ENCODE assay signal across 1 cellular context in the genomic region with DNA sequence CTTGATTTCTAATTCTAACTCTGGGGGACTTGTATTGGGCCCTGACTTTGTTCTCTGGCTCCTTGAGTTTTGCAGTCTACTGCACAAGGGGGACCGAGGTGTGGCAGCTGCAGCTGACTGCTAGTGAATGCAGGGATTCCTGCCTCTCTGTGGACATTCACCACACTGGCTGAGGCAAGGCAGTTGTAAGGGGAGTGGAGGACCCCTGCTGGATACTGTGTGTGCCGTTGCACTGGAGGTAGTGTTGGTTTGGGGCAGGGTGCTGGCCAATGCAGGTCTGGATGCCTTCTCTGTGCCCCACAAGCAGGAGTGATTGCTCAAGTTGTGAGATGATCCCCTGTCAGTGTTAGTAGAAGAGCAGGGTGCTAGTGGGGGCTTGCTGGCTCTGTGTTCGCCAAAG.
TF ChIP-seq lines count a peak whose summit lies in the region.

No MANE protein-coding gene starts in this region.

TF ChIP-seq in endothelial cell of umbilical vein, 7 proteins besides CTCF, POLR2A, EP300 and RAD21:
- no peak for TF ChIP-seq FOS (IDR thresholded peaks at IDR 0.05; ENCODE audit: borderline replicate concordance, insufficient read depth, low read length)
- TF ChIP-seq EZH2 (IDR thresholded peaks at IDR 0.05; ENCODE audit: borderline replicate concordance, low read depth, low read length, severe bottlenecking) = no peak
- no peak for TF ChIP-seq JUN (IDR thresholded peaks at IDR 0.05; ENCODE audit: borderline replicate concordance, insufficient read depth, insufficient read length, low read depth)
- TF ChIP-seq GATA2 (IDR thresholded peaks at IDR 0.05; ENCODE audit: insufficient read depth, insufficient read length, low read depth, low read length) = no peak
- TF ChIP-seq POLR2AphosphoS5 (IDR thresholded peaks at IDR 0.05; ENCODE audit: insufficient read depth, low read depth, low read length) = no peak
- no peak for TF ChIP-seq MYC (IDR thresholded peaks at IDR 0.05; ENCODE audit: low read depth, low read length)
- TF ChIP-seq, protein P1, sequence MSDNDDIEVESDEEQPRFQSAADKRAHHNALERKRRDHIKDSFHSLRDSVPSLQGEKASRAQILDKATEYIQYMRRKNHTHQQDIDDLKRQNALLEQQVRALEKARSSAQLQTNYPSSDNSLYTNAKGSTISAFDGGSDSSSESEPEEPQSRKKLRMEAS (IDR thresholded peaks at IDR 0.05; ENCODE audit: insufficient read depth, insufficient read length) = no peak
